9 cellular contexts compared by ENCODE assay signal in the genomic region with DNA sequence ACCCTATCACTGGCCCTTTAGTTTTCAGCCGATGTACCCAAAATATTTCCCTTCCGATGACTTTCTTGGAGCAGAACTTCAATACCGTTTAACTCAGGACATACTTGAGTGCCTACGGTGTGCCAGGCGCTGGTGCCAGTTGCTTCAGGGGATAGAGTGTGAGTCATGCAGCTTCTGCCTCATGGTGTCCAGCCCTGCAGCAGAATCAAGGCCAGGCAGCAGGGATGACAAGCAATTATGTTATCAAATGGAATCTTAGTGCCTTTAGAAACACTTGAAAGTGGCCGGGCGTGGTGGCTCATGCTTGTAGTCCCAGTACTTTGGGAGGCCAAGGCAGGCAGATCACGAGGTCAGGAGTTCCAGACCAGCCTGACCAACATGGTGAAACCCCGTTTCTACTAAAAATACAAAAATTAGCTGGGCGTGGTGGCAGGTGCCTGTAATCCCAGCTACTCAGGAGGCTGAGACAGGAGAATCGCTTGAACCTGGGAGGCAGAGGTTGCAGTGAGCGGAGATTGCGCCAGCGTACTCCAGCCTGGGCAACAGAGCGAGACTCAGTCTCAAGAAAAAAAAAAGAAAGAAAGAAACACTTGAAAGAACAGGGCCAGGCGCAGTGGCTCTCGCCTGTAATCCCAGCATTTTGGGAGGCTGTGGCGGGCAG. TPM values are rescaled to one million over a fixed set of nuclear protein-coding genes. Genes with fewer than 3 reads are reported as not detected.
DNase-seq lines count a peak whose midpoint lies in the region; ATAC-seq and TF ChIP-seq lines count a peak whose summit lies in the region.
"Not testable (repeated sequence)": the region's sequence is repeated elsewhere in the genome, so short reads cannot be mapped to it uniquely, and the experiment has no call there.
"Had no signal": no experiment of that assay in that cellular context is flagged by ENCODE, and none has a peak within 500 bp of the region (broad histone marks: within the 10 kb centered on the region; RNA-seq: fewer than 3 reads in every experiment).

No MANE protein-coding gene starts in this region.

- not testable (repeated sequence) for H2AFZ ChIP-seq in GM23248

- WGBS in GM23248 (ENCODE audit: low coverage in 1 of 2, low lambda C conversion rate in 2 of 2, missing lambda C conversion rate in 2 of 2), 2 experiments, result 80 to 82% methylated on average over 18 of the region's 18 CpGs
- WGBS in endodermal cell (ENCODE audit: insufficient coverage in 1 of 2, insufficient read length in 1 of 2), 2 experiments, result 93% methylated on average over 14 to 18 of the region's 18 CpGs

- not testable (repeated sequence) for H3K36me3 ChIP-seq in GM23248 (ENCODE audit: low read depth); MG63; kidney epithelial cell (ENCODE audit: control insufficient read depth, insufficient read depth, low read length); skeletal muscle satellite cell (ENCODE audit: insufficient read depth, low read length)
- peaks cover 40% of the 10 kb centered on the region for H3K36me3 ChIP-seq in endodermal cell (ENCODE audit: control insufficient read depth, insufficient read depth, low read length)

- H3F3A ChIP-seq in GM23248 (ENCODE audit: insufficient read depth), result peaks cover 10% of the 10 kb centered on the region

- H3K4me2 ChIP-seq in GM23248 (ENCODE audit: unreplicated experiment), result not testable (repeated sequence)
- H3K4me2 ChIP-seq in skeletal muscle satellite cell (ENCODE audit: low read length), result peak overlapping the region; percentile 28

- ATAC-seq in T-cell (replicated peaks in 1 of 4); activated naive CD8-positive, alpha-beta T cell treated with anti-CD3 and anti-CD28 coated beads, Interleukin-2, amount 50 U/mL, for 24 hours: not testable (repeated sequence)

- H3K9me2 ChIP-seq in GM23248 (ENCODE audit: insufficient read depth), result not testable (repeated sequence)

- not testable (repeated sequence) for H3K4me3 ChIP-seq in GM23248; MG63; endodermal cell (ENCODE audit: low read length); kidney epithelial cell (ENCODE audit: low read depth, low read length); skeletal muscle satellite cell (ENCODE audit: low read length)

- in situ Hi-C loops in GM23248 (cut with MboI), result not testable (repeated sequence)

- H3K79me2 ChIP-seq in GM23248 (ENCODE audit: insufficient read depth), result peaks cover 21% of the 10 kb centered on the region; the same call in 1 of the 2 replicates

- CTCF ChIA-PET in T-cell (lab: Charles Lee), result interaction anchor here (0.9 to 1.2 kb wide), 6 partner anchors 11 to 124 kb away, joined by 3 to 8 read pairs (median 4); a partner anchor contains a TSS

- not testable (repeated sequence) for H3K9me3 ChIP-seq in GM23248 (ENCODE audit: low read depth); MG63; endodermal cell (ENCODE audit: control insufficient read depth, low read length); skeletal muscle satellite cell (replicated peaks; ENCODE audit: low read length)

- peak overlapping the region; percentile 10 to 78 for H3K27ac Mint-ChIP-seq in T-cell
- peak overlapping the region; percentile 65 for H3K27ac Mint-ChIP-seq in activated naive CD8-positive, alpha-beta T cell treated with anti-CD3 and anti-CD28 coated beads, Interleukin-2, amount 50 U/mL, for 24 hours
- peak overlapping the region; percentile 13 for H3K27ac Mint-ChIP-seq in endodermal cell

- not testable (repeated sequence) for H4K20me1 ChIP-seq in GM23248 (ENCODE audit: insufficient read depth)

- POLR2A ChIA-PET in T-cell (lab: Charles Lee), result interaction anchor here (0.6 to 0.9 kb wide), 5 partner anchors 9 to 725 kb away, joined by 3 to 8 read pairs (median 5); no protein-coding TSS in a partner anchor

- DNase-seq in AG20443 (ENCODE audit: low spot score) (peak; percentile 83), GM23248 (peak; percentile 86), MG63 (peak; percentile 92), kidney epithelial cell (ENCODE audit: low read depth) (peak; percentile 70)
- DNase-seq in T-cell; activated naive CD8-positive, alpha-beta T cell treated with anti-CD3 and anti-CD28 coated beads, Interleukin-2, amount 50 U/mL, for 24 hours; endodermal cell: not testable (repeated sequence)

- peak overlapping the region in 1 of 3 donors; percentile 53 for H3K4me3 Mint-ChIP-seq in T-cell
- H3K4me3 Mint-ChIP-seq in activated naive CD8-positive, alpha-beta T cell treated with anti-CD3 and anti-CD28 coated beads, Interleukin-2, amount 50 U/mL, for 24 hours; endodermal cell: not testable (repeated sequence)

- H3K36me3 Mint-ChIP-seq in T-cell (peaks cover 50% of the 10 kb centered on the region), endodermal cell (ENCODE audit: low read depth) (peaks cover 48% of the 10 kb centered on the region)
- H3K36me3 Mint-ChIP-seq in activated naive CD8-positive, alpha-beta T cell treated with anti-CD3 and anti-CD28 coated beads, Interleukin-2, amount 50 U/mL, for 24 hours (ENCODE audit: low read depth), result peaks cover 48% of the 10 kb centered on the region

- peaks cover 74 to 80% (median 79%) of the 10 kb centered on the region in 3 donors for H3K4me1 Mint-ChIP-seq in T-cell
- H3K4me1 Mint-ChIP-seq in activated naive CD8-positive, alpha-beta T cell treated with anti-CD3 and anti-CD28 coated beads, Interleukin-2, amount 50 U/mL, for 24 hours, result peaks cover 49% of the 10 kb centered on the region
- not testable (repeated sequence) for H3K4me1 Mint-ChIP-seq in endodermal cell

- not testable (repeated sequence) for H3K4me1 ChIP-seq in GM23248 (ENCODE audit: insufficient read depth); endodermal cell (ENCODE audit: control insufficient read depth, insufficient read depth, low read length); skeletal muscle satellite cell (ENCODE audit: control insufficient read depth, insufficient read depth, low read length)

- H3K9me3 Mint-ChIP-seq in T-cell; activated naive CD8-positive, alpha-beta T cell treated with anti-CD3 and anti-CD28 coated beads, Interleukin-2, amount 50 U/mL, for 24 hours; endodermal cell: not testable (repeated sequence)

- not testable (repeated sequence) for H3K27me3 ChIP-seq in GM23248 (replicated peaks; ENCODE audit: insufficient read depth); MG63; endodermal cell (ENCODE audit: control insufficient read depth, insufficient read depth, low read length, poor library complexity, severe bottlenecking); kidney epithelial cell (ENCODE audit: control insufficient read depth, insufficient read depth, low read length); skeletal muscle satellite cell (ENCODE audit: control insufficient read depth, insufficient read depth, low read length)

- peak overlapping the region; percentile 23; the same call in 1 of the 2 replicates for H3K27ac ChIP-seq in GM23248
- H3K27ac ChIP-seq in endodermal cell (ENCODE audit: low read depth, low read length), result not testable (repeated sequence)

- TF ChIP-seq CTCF in endodermal cell (conservative IDR thresholded peaks at IDR 0.05); kidney epithelial cell (IDR thresholded peaks at IDR 0.05; ENCODE audit: insufficient read depth, low read length, poor library complexity, severe bottlenecking): not testable (repeated sequence)

- not testable (repeated sequence) for H3K27me3 Mint-ChIP-seq in T-cell; activated naive CD8-positive, alpha-beta T cell treated with anti-CD3 and anti-CD28 coated beads, Interleukin-2, amount 50 U/mL, for 24 hours; endodermal cell (ENCODE audit: insufficient read depth)

- H3K9ac ChIP-seq in GM23248; endodermal cell (ENCODE audit: extremely low read depth, low read length, poor library complexity, severe bottlenecking); skeletal muscle satellite cell (ENCODE audit: low read depth, low read length): not testable (repeated sequence)

RNA-seq across cellular contexts. Expression of a gene that starts 13.1 kb away (rescaled TPM):
- total RNA-seq in GM23248 (2014; rRNA removed; shearing (Covaris generic)), result 10.1 and 10.8 TPM in 2 replicates
- polyA plus RNA-seq in GM23248 (2016; fragmentation: Nextera tagmentation; extraction: Ambion mirVana), result 7.9 and 8.6 TPM in 2 replicates
- total RNA-seq in MG63 (2014; rRNA removed; shearing (Covaris generic); ENCODE audit: low replicate concordance), result 2.5 and 3.4 TPM in 2 replicates
- total RNA-seq in T-cell (100 to 1,000 TPM; 149 to 202 (median 186) TPM), endodermal cell (10 to 100 TPM; 31.9 to 36.8 TPM), kidney epithelial cell (20.3 and 24.4 TPM in 2 replicates)
- 10.5 TPM for polyA plus RNA-seq in endodermal cell (2013, experiment 1 of 2)
- 11.3 TPM for polyA plus RNA-seq in endodermal cell (2013, experiment 2 of 2)
- total RNA-seq in skeletal muscle satellite cell (2012; rRNA removed), result 1.0 and 4.8 TPM in 2 replicates

RNA-seq across cellular contexts. Expression of a gene that starts 40.2 kb away (rescaled TPM):
- total RNA-seq in GM23248 (2014; rRNA removed; shearing (Covaris generic)), result not detected in 2 replicates
- not detected in 2 replicates for polyA plus RNA-seq in GM23248 (2016; fragmentation: Nextera tagmentation; extraction: Ambion mirVana)
- total RNA-seq in MG63 (2014; rRNA removed; shearing (Covaris generic); ENCODE audit: low replicate concordance), result not detected in 2 replicates
- under 1 TPM in 4 of 5 donors, not detected in 1; 0.13 to 0.23 (median 0.19) TPM for total RNA-seq in T-cell
- under 1 TPM; 0.15 to 0.42 TPM for total RNA-seq in endodermal cell
- not detected for polyA plus RNA-seq in endodermal cell (2013, experiment 1 of 2)
- not detected for polyA plus RNA-seq in endodermal cell (2013, experiment 2 of 2)
- 1.2 and 1.5 TPM in 2 replicates for total RNA-seq in kidney epithelial cell
- not detected in 2 replicates for total RNA-seq in skeletal muscle satellite cell (2012; rRNA removed)
- polyA plus RNA-seq: BJ had no signal

Comparison
In these comparisons a context has a peak if more than half of its experiments do, and no peak if none do; other contexts are left out.
1. H3K27ac Mint-ChIP-seq: peak in every context shown above with its lines; median percentile 65 in activated naive CD8-positive, alpha-beta T cell treated with anti-CD3 and anti-CD28 coated beads, Interleukin-2, amount 50 U/mL, for 24 hours; 44 in T-cell; 13 in endodermal cell.